In genomic region chr18:58254873-58255511, GRCh38 we compare ENCODE assay signal across 14 cellular contexts.
DNase-seq lines count a peak whose midpoint lies in the region; FAIRE-seq and TF ChIP-seq lines count a peak whose summit lies in the region.
"Had no signal": no experiment of that assay in that cellular context is flagged by ENCODE, and none has a peak within 500 bp of the region (broad histone marks: within the 10 kb centered on the region; RNA-seq: fewer than 3 reads in every experiment).

No MANE protein-coding gene starts in this region.

- peak overlapping the region; percentile 57 for H3K4me3 Mint-ChIP-seq in glutamatergic neuron (ENCODE audit: unreplicated experiment)

- no peak for FAIRE-seq in GM12892 (lab: Jason Lieb, UNC)

- H3K4me1 Mint-ChIP-seq in glutamatergic neuron (ENCODE audit: low read depth, unreplicated experiment): peaks cover 50% of the 10 kb centered on the region

- DNase-seq in AG09309 (ENCODE audit: low read depth): peak; percentile 40
- peak; percentile 62 for DNase-seq in NCI-H2171 treated with DMSO at 0.1 percent for 48 hours (lab: John Stamatoyannopoulos, UW)
- DNase-seq in glutamatergic neuron: peak; percentile 35
- peak; percentile 97 for DNase-seq in myocyte (ENCODE audit: low read depth)
- no peak for DNase-seq in activated CD4-positive, alpha-beta T cell treated with anti-CD3 and anti-CD28 coated beads, Interleukin-2, amount 50 U/mL, for 4 hours
- no peak for DNase-seq in GM12892 (ENCODE audit: insufficient read length)
- DNase-seq in DMS153 treated with DMSO at 0.1 percent for 48 hours (lab: John Stamatoyannopoulos, UW; ENCODE audit: unreplicated experiment): no peak
- DNase-seq in esophagus squamous epithelium (lab: John Stamatoyannopoulos, UW): no peak
- DNase-seq: activated T-cell treated with anti-CD3 and anti-CD28 coated beads, Interleukin-2, amount 50 U/mL, for 1 hour; EL; mammary epithelial cell; NCI-H226 had no signal

- H3K27ac ChIP-seq in esophagus squamous epithelium: no peak overlapping the region
- H3K27ac ChIP-seq: cardiac muscle cell, RWPE1 had no signal

- TF ChIP-seq CTCF in AG09309 (IDR thresholded peaks at IDR 0.05; ENCODE audit: control insufficient read depth, insufficient read depth, low read depth, low read length, missing control alignments) (no peak), glutamatergic neuron (IDR thresholded peaks at IDR 0.05; ENCODE audit: partially characterized antibody, unreplicated experiment) (no peak), esophagus squamous epithelium (IDR thresholded peaks at IDR 0.05) (no peak)

- WGBS in esophagus squamous epithelium, 2 donors: 92 to 93% methylated on average over 14 to 17 of the region's 17 CpGs

- H3K4me1 ChIP-seq in esophagus squamous epithelium: no peaks in the 10 kb centered on the region

- H3K27me3 ChIP-seq in esophagus squamous epithelium: no peaks in the 10 kb centered on the region
- H3K27me3 ChIP-seq: cardiac muscle cell had no signal

- H3K27me3 Mint-ChIP-seq in glutamatergic neuron (ENCODE audit: unreplicated experiment): peaks cover 16% of the 10 kb centered on the region

- intact Hi-C loops in esophagus squamous epithelium (cut with DNase I): no loop called here

- TF ChIP-seq POLR2A in GM12892 (IDR thresholded peaks at IDR 0.05; ENCODE audit: low read depth, low read length) (no peak), esophagus squamous epithelium (IDR thresholded peaks at IDR 0.05) (no peak)

- no peaks in the 10 kb centered on the region for H3K36me3 Mint-ChIP-seq in glutamatergic neuron (ENCODE audit: unreplicated experiment)

- H3K9me3 ChIP-seq in esophagus squamous epithelium: no peaks in the 10 kb centered on the region

- H3K4me3 ChIP-seq in AG09309 (ENCODE audit: control insufficient read depth, low read depth, low read length) (no peak overlapping the region), esophagus squamous epithelium (no peak overlapping the region)
- H3K4me3 ChIP-seq: cardiac muscle cell had no signal

- peak overlapping the region; percentile 94 for H3K27ac Mint-ChIP-seq in glutamatergic neuron (ENCODE audit: unreplicated experiment)

- H3K9me3 Mint-ChIP-seq in glutamatergic neuron (ENCODE audit: unreplicated experiment): peaks cover 22% of the 10 kb centered on the region

- peaks cover 0 to 12% (median 0%) of the 10 kb centered on the region in 3 donors for H3K36me3 ChIP-seq in esophagus squamous epithelium
- H3K36me3 ChIP-seq: cardiac muscle cell had no signal

Comparison
In these comparisons a context has a peak if more than half of its experiments do, and no peak if none do; other contexts are left out.
1. DNase-seq: peak in AG09309 (single experiment), NCI-H2171 treated with DMSO at 0.1 percent for 48 hours (single experiment), glutamatergic neuron (single experiment) and myocyte (single experiment); none in activated CD4-positive, alpha-beta T cell treated with anti-CD3 and anti-CD28 coated beads, Interleukin-2, amount 50 U/mL, for 4 hours (0 of 2), GM12892 (single experiment), DMS153 treated with DMSO at 0.1 percent for 48 hours (single experiment) and esophagus squamous epithelium (single experiment).